27 cellular contexts compared by ENCODE assay signal in the genomic region with DNA sequence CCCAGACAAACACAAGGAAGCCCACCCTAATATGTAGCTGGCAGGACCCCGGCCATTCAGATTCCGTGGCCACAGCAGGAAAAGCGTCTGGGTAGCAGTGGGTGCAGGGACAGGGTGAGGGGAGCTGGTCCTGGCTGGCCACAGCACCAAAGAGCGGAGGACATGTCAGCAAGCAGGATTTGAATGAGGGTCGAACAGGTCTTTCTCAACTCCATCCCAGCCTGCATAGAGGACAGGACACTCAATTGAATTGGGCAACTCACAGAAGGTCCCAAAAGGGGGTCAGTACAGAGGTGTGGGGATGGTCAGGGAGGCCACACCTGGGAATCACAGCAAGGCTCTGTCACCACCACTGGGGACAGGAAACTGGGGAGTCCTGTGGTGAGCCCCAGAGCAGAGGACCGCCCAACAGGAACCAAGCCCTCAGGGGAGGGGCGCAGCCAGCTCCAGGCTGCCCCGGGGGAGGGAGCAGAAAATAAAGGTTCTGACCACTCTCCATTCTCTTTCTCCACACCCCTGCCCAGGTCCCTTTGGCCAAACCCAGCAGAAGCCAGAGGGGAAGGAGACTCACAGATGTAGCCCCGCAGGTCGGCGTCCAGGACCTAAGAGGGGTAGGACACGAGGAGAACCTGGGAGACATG.
A peak's percentile ranks its signal among the peaks of the same experiment; 100 is the strongest.
DNase-seq lines count a peak whose midpoint lies in the region; ATAC-seq, FAIRE-seq and TF ChIP-seq lines count a peak whose summit lies in the region.
"Had no signal": no experiment of that assay in that cellular context is flagged by ENCODE, and none has a peak within 500 bp of the region (broad histone marks: within the 10 kb centered on the region; RNA-seq: fewer than 3 reads in every experiment).

No MANE protein-coding gene starts in this region.

- H3K9me3 ChIP-seq in kidney (ENCODE audit: control insufficient read depth in 1 of 2, low read length in 2 of 2) (peaks cover 0 to 2% of the 10 kb centered on the region in 2 donors), upper lobe of right lung (peaks cover 4% of the 10 kb centered on the region)

- H3K4me1 ChIP-seq in kidney (ENCODE audit: control insufficient read depth in 1 of 2, insufficient read depth in 1 of 2, low read depth in 1 of 2, low read length in 2 of 2) (no peaks in the 10 kb centered on the region), upper lobe of right lung (no peaks in the 10 kb centered on the region)
- H3K4me1 ChIP-seq: SJSA1 had no signal

- H3K4me3 ChIP-seq in kidney (ENCODE audit: low read length in 2 of 2) (no peak overlapping the region), upper lobe of right lung (no peak overlapping the region)
- H3K4me3 ChIP-seq: PC-9, SJSA1 had no signal

- DNase-seq in activated effector memory CD4-positive, alpha-beta T cell treated with anti-CD3 and anti-CD28 coated beads, Interleukin-2, amount 50 U/mL, for 16 hours: peak; percentile 54
- no peak for DNase-seq in activated effector memory CD4-positive, alpha-beta T cell treated with Interleukin-2 at 50 U/mL for 16 hours
- DNase-seq in kidney: peak; percentile 61
- DNase-seq in posterior vena cava (ENCODE audit: low spot score): peak; percentile 70
- no peak for DNase-seq in upper lobe of right lung
- DNase-seq in activated CD4-positive, CD25-positive, alpha-beta regulatory T cell treated with anti-CD3 and anti-CD28 coated beads, Interleukin-2, amount 50 U/mL, for 72 hours: no peak
- DNase-seq: Calu3; DMS79 treated with DMSO at 0.1 percent for 48 hours; GF-D8; GOT3; Karpas-422; NCI-H1092 treated with DMSO at 0.1 percent for 48 hours; NCI-H1436; NCI-H187; NCI-H446 treated with DMSO at 0.1 percent for 48 hours; NCI-H526; NCI-H82; NK-92 treated with Interleukin-12 subunit alpha and Interleukin-12 subunit beta, amount 100 ng/mL, for 24 hours; PC-9; Right ventricle myocardium superior had no signal

- ATAC-seq in upper lobe of right lung (peak; percentile 28), HG02623 (IDR thresholded peaks at IDR 0.05; ENCODE audit: unreplicated experiment) (no peak), GM19351 (IDR thresholded peaks at IDR 0.05; ENCODE audit: unreplicated experiment) (no peak)
- ATAC-seq: HCT116, HepG2 had no signal

- H3K36me3 ChIP-seq in kidney (ENCODE audit: control insufficient read depth in 1 of 2, insufficient read depth in 2 of 2, low read length in 2 of 2) (no peaks in the 10 kb centered on the region), upper lobe of right lung (no peaks in the 10 kb centered on the region)
- H3K36me3 ChIP-seq: SJSA1 had no signal

- TF ChIP-seq CTCF in kidney (IDR thresholded peaks at IDR 0.05; ENCODE audit: borderline replicate concordance, extremely low read depth, insufficient read depth) (no peak), upper lobe of right lung (IDR thresholded peaks at IDR 0.05) (no peak)

- H3K27ac ChIP-seq in kidney (ENCODE audit: low read depth in 2 of 2, low read length in 2 of 2) (no peak overlapping the region), upper lobe of right lung (no peak overlapping the region)
- H3K27ac ChIP-seq: 22Rv1, PC-9, SJSA1 had no signal

- FAIRE-seq in kidney (lab: Jason Lieb, UNC): no peak
- FAIRE-seq: GM12891, HepG2 had no signal

- H3K27me3 ChIP-seq in upper lobe of right lung: peaks cover 10% of the 10 kb centered on the region
- H3K27me3 ChIP-seq: SJSA1 had no signal

- no peak overlapping the region for H3K9ac ChIP-seq in kidney (ENCODE audit: low read length in 2 of 2)

- intact Hi-C loops in kidney (cut with DNase I): no loop called here
- intact Hi-C loops in posterior vena cava (cut with DNase I): no loop called here
- intact Hi-C loops in upper lobe of right lung (cut with DNase I): no loop called here

Comparison
In these comparisons a context has a peak if more than half of its experiments do, and no peak if none do; other contexts are left out.
1. DNase-seq: peak in activated effector memory CD4-positive, alpha-beta T cell treated with anti-CD3 and anti-CD28 coated beads, Interleukin-2, amount 50 U/mL, for 16 hours (single experiment), kidney (single experiment) and posterior vena cava (single experiment); none in activated effector memory CD4-positive, alpha-beta T cell treated with Interleukin-2 at 50 U/mL for 16 hours (single experiment), upper lobe of right lung (single experiment) and activated CD4-positive, CD25-positive, alpha-beta regulatory T cell treated with anti-CD3 and anti-CD28 coated beads, Interleukin-2, amount 50 U/mL, for 72 hours (single experiment).